Comparison of ENCODE assay signal across 11 cellular contexts in genomic region chr16:89365044-89365467, GRCh38.
A peak's percentile ranks its signal among the peaks of the same experiment; 100 is the strongest.
DNase-seq lines count a peak whose midpoint lies in the region; ATAC-seq and TF ChIP-seq lines count a peak whose summit lies in the region.
"Had no signal": no experiment of that assay in that cellular context is flagged by ENCODE, and none has a peak within 500 bp of the region (broad histone marks: within the 10 kb centered on the region; RNA-seq: fewer than 3 reads in every experiment).

No MANE protein-coding gene starts in this region.

- H3K4me3 ChIP-seq in ovary: no peak overlapping the region
- H3K4me3 ChIP-seq: gastroesophageal sphincter had no signal

- no peaks in the 10 kb centered on the region for H3K27me3 ChIP-seq in ovary
- H3K27me3 ChIP-seq: gastroesophageal sphincter had no signal

- peak overlapping the region in 1 of 2 donors; percentile 4 for H3K27ac ChIP-seq in ovary

- no peaks in the 10 kb centered on the region for H3K9me3 Mint-ChIP-seq in central memory CD8-positive, alpha-beta T cell

- WGBS in ovary, 3 donors: 46 to 72% (median 55%) methylated on average over 2 of the region's 2 CpGs

- no peak for TF ChIP-seq POLR2A in ovary (IDR thresholded peaks at IDR 0.05)

- no peak for TF ChIP-seq CTCF in ovary (IDR thresholded peaks at IDR 0.05)

- peaks cover 46% of the 10 kb centered on the region for H3K4me1 ChIP-seq in ovary (ENCODE audit: insufficient read depth)

- DNase-seq in DMS 273 (lab: John Stamatoyannopoulos, UW; ENCODE audit: unreplicated experiment): peak; percentile 55
- no peak for DNase-seq in DMS 273 treated with DMSO at 0.1 percent for 48 hours (lab: John Stamatoyannopoulos, UW)
- DNase-seq in MV-4-11 (lab: John Stamatoyannopoulos, UW): peak; percentile 63
- no peak for DNase-seq in central memory CD8-positive, alpha-beta T cell (ENCODE audit: low spot score in 2 of 2)
- DNase-seq in renal cortical epithelial cell (ENCODE audit: low read depth): peak; percentile 86
- no peak for DNase-seq in ovary
- no peak for DNase-seq in NCI-H446 treated with DMSO at 0.1 percent for 48 hours (lab: John Stamatoyannopoulos, UW)
- DNase-seq: 8988T, activated T-cell treated with anti-CD3 and anti-CD28 coated beads for 4 hours had no signal

- intact Hi-C loops in ovary (cut with DNase I): no loop called here

- H3K4me1 Mint-ChIP-seq in central memory CD8-positive, alpha-beta T cell: peaks cover 89% of the 10 kb centered on the region

- no peak for ATAC-seq in central memory CD8-positive, alpha-beta T cell (replicated peaks; ENCODE audit: extremely low read depth, poor library complexity, severe bottlenecking)
- ATAC-seq in GM21515 (IDR thresholded peaks at IDR 0.05; ENCODE audit: unreplicated experiment): no peak
- ATAC-seq: gastroesophageal sphincter had no signal

- H3K27ac Mint-ChIP-seq in central memory CD8-positive, alpha-beta T cell (ENCODE audit: low read depth): peak overlapping the region; percentile 67

- H3K9me3 ChIP-seq in ovary: no peaks in the 10 kb centered on the region
- H3K9me3 ChIP-seq: gastroesophageal sphincter had no signal

- H3K27me3 Mint-ChIP-seq in central memory CD8-positive, alpha-beta T cell: no peaks in the 10 kb centered on the region

- H3K36me3 Mint-ChIP-seq in central memory CD8-positive, alpha-beta T cell (ENCODE audit: insufficient read depth): peaks cover 18% of the 10 kb centered on the region

- H3K36me3 ChIP-seq in ovary: no peaks in the 10 kb centered on the region
- H3K36me3 ChIP-seq: gastroesophageal sphincter had no signal

- TF ChIP-seq EP300 in ovary (IDR thresholded peaks at IDR 0.05): no peak

- peak overlapping the region; percentile 64 for H3K4me3 Mint-ChIP-seq in central memory CD8-positive, alpha-beta T cell

Comparison
In these comparisons a context has a peak if more than half of its experiments do, and no peak if none do; other contexts are left out.
1. DNase-seq: peak in DMS 273 (single experiment), MV-4-11 (single experiment) and renal cortical epithelial cell (single experiment); none in DMS 273 treated with DMSO at 0.1 percent for 48 hours (single experiment), central memory CD8-positive, alpha-beta T cell (0 of 2), ovary (0 of 5) and NCI-H446 treated with DMSO at 0.1 percent for 48 hours (single experiment).